In genomic region chr2:234502285-234502918, GRCh38 we compare ENCODE assay signal across 9 cellular contexts. TPM values are rescaled to one million over a fixed set of nuclear protein-coding genes. Genes with fewer than 3 reads are reported as not detected.
DNase-seq lines count a peak whose midpoint lies in the region; ATAC-seq and TF ChIP-seq lines count a peak whose summit lies in the region.
"Had no signal": no experiment of that assay in that cellular context is flagged by ENCODE, and none has a peak within 500 bp of the region (broad histone marks: within the 10 kb centered on the region; RNA-seq: fewer than 3 reads in every experiment).

No MANE protein-coding gene starts in this region.

- H2AFZ ChIP-seq in osteoblast (ENCODE audit: low read length) = peak overlapping the region; percentile 1

- POLR2A ChIA-PET in MCF 10A (lab: Yijun Ruan, JAX) = interaction anchor here (0.6 to 1.2 kb wide), 4 partner anchors 359 to 539 kb away, joined by 3 to 7 read pairs (median 4); no protein-coding TSS in a partner anchor

- H3K9me3 Mint-ChIP-seq in MCF 10A (ENCODE audit: unreplicated experiment) = no peaks in the 10 kb centered on the region

- intact Hi-C loops in MCF 10A (cut with micrococcal nuclease) = loop anchor here (10.0 kb wide), 1 partner anchor 648 kb away; the partner anchor contains the start of gene HJURP

- H3K36me3 ChIP-seq in osteoblast (ENCODE audit: insufficient read depth, low read length) = no peaks in the 10 kb centered on the region

- no peak overlapping the region for H3K4me3 Mint-ChIP-seq in MCF 10A (ENCODE audit: unreplicated experiment)

- DNase-seq in HCEC 1CT (peak; percentile 87), NCI-H460 (ENCODE audit: extremely low read depth, low read depth) (peak; percentile 11), MCF 10A (ENCODE audit: unreplicated experiment) (peak; percentile 67), osteoblast (ENCODE audit: insufficient read length, low spot score, missing footprints) (no peak), NOMO-1 treated with DMSO at 0.1 percent for 48 hours (lab: John Stamatoyannopoulos, UW; ENCODE audit: unreplicated experiment) (no peak), NCI-H2081 treated with DMSO at 0.1 percent for 48 hours (lab: John Stamatoyannopoulos, UW) (no peak)
- DNase-seq: effector memory CD4-positive, alpha-beta T cell had no signal

- H3K4me3 ChIP-seq in osteoblast (ENCODE audit: insufficient read depth, low read length) = no peak overlapping the region

- H3K9me3 ChIP-seq in osteoblast (ENCODE audit: low read depth, low read length) = no peaks in the 10 kb centered on the region

- H3K4me1 ChIP-seq in osteoblast (ENCODE audit: insufficient read depth, low read length) = peaks cover 10% of the 10 kb centered on the region

- no peaks in the 10 kb centered on the region for H3K36me3 Mint-ChIP-seq in MCF 10A (ENCODE audit: insufficient read depth, unreplicated experiment)

- no peak overlapping the region for H3K27ac ChIP-seq in osteoblast (ENCODE audit: low read depth, low read length)

- BruUV-seq in MCF 10A (replicated peaks; lab: Mats Ljungman, UMichigan) = no TSS peak

- H4K20me1 ChIP-seq in osteoblast (ENCODE audit: insufficient read depth, low read length) = no peaks in the 10 kb centered on the region

- H3K4me2 ChIP-seq in osteoblast (ENCODE audit: insufficient read depth, low read length) = peak overlapping the region; percentile 38

- TF ChIP-seq CTCF in MCF 10A (IDR thresholded peaks at IDR 0.05; ENCODE audit: unreplicated experiment) (no peak), osteoblast (IDR thresholded peaks at IDR 0.05; ENCODE audit: extremely low read depth, low read depth, low read length) (no peak)

- H3K79me2 ChIP-seq in osteoblast (ENCODE audit: insufficient read depth, low read length) = no peaks in the 10 kb centered on the region

- H3K4me1 Mint-ChIP-seq in MCF 10A (ENCODE audit: insufficient read depth, unreplicated experiment) = peaks cover 8% of the 10 kb centered on the region

- H3K27me3 ChIP-seq in osteoblast (ENCODE audit: insufficient read depth, low read length) = no peaks in the 10 kb centered on the region

- no peaks in the 10 kb centered on the region for H3K27me3 Mint-ChIP-seq in MCF 10A (ENCODE audit: insufficient read depth, unreplicated experiment)

- CTCF ChIA-PET in MCF 10A (lab: Yijun Ruan, JAX) = interaction anchor here (0.6 to 3.3 kb wide), 10 partner anchors 43 to 549 kb away, joined by 3 to 40 read pairs (median 6); no protein-coding TSS in a partner anchor

- no peak overlapping the region for H3K27ac Mint-ChIP-seq in MCF 10A (ENCODE audit: low read depth, unreplicated experiment)

- ATAC-seq in GM21737 (IDR thresholded peaks at IDR 0.05; ENCODE audit: unreplicated experiment) (no peak), HG02981 (IDR thresholded peaks at IDR 0.05; ENCODE audit: unreplicated experiment) (no peak)

RNA-seq across cellular contexts. Expression of gene ARL4C, which starts 5.5 kb away (rescaled TPM):
- 0.69 and 1.2 TPM in 2 replicates for total RNA-seq in NCI-H460 (2014; rRNA removed; shearing (Covaris generic))
- 0.13 and 0.38 TPM in 2 replicates for polyA plus RNA-seq in NCI-H460 (2014; cell fraction: nucleus; rRNA removed)
- total RNA-seq in MCF 10A (2022) (3.5 and 6.4 TPM in 2 replicates), osteoblast (133 and 145 TPM in 2 replicates)

Comparison
In these comparisons a context has a peak if more than half of its experiments do, and no peak if none do; other contexts are left out.
1. DNase-seq: peak in HCEC 1CT (single experiment), NCI-H460 (single experiment) and MCF 10A (single experiment); none in osteoblast (single experiment), NOMO-1 treated with DMSO at 0.1 percent for 48 hours (single experiment) and NCI-H2081 treated with DMSO at 0.1 percent for 48 hours (single experiment).
2. RNA of gene ARL4C, which starts 5.5 kb away (total RNA-seq): 133 to 145 TPM in osteoblast; 3.5 to 6.4 TPM in MCF 10A and 0.69 to 1.2 TPM in NCI-H460; every median in the first group is over 10 times any median in the second.